Comparison of ENCODE assay signal across 26 cellular contexts in genomic region chr6:113723182-113723581, GRCh38.
DNase-seq lines count a peak whose midpoint lies in the region; ATAC-seq and TF ChIP-seq lines count a peak whose summit lies in the region.
"Had no signal": no experiment of that assay in that cellular context is flagged by ENCODE, and none has a peak within 500 bp of the region (broad histone marks: within the 10 kb centered on the region; RNA-seq: fewer than 3 reads in every experiment).

No MANE protein-coding gene starts in this region.

- no peaks in the 10 kb centered on the region for H3K36me3 Mint-ChIP-seq in stimulated activated naive B cell treated with anti-CD40 and anti-IgM and Interleukin-4, amounts not matched to agents 10 μg/mL and 1 μg/mL and 100 μg/mL, for 72 hours
- H3K36me3 Mint-ChIP-seq: memory B cell had no signal

- intact Hi-C loops in Right ventricle myocardium superior (cut with DNase I) = no loop called here
- intact Hi-C loops in left cardiac atrium (cut with DNase I) = no loop called here

- H3K27me3 Mint-ChIP-seq in stimulated activated naive B cell treated with anti-CD40 and anti-IgM and Interleukin-4, amounts not matched to agents 10 μg/mL and 1 μg/mL and 100 μg/mL, for 72 hours = peaks cover 0 to 12% of the 10 kb centered on the region in 2 donors
- H3K27me3 Mint-ChIP-seq: memory B cell had no signal

- no peak for DNase-seq in Right ventricle myocardium superior
- no peak for DNase-seq in left cardiac atrium
- peak; percentile 26 to 37 for DNase-seq in cardiac fibroblast (ENCODE audit: low read depth in 2 of 2)
- peak; percentile 52 for DNase-seq in iris pigment epithelial cell (ENCODE audit: low read depth)
- DNase-seq in stimulated activated naive B cell treated with anti-CD40 and anti-IgM and Interleukin-4, amounts not matched to agents 10 μg/mL and 1 μg/mL and 100 μg/mL, for 72 hours = no peak
- DNase-seq in RKO (ENCODE audit: low spot score) = no peak
- DNase-seq in SK-N-DZ (ENCODE audit: low spot score) = no peak
- no peak for DNase-seq in ureter (ENCODE audit: low spot score)
- DNase-seq: activated CD4-positive, alpha-beta T cell treated with anti-CD3 and anti-CD28 coated beads, Interleukin-2, amount 50 U/mL, for 4 hours; activated effector memory CD4-positive, alpha-beta T cell treated with Interleukin-2 at 50 U/mL for 16 hours; AML-193; amniotic stem cell; caudate nucleus; DMS79 treated with DMSO at 0.1 percent for 48 hours; H9; NCI-H1048; NCI-H1930; PC-9; psoas muscle; spleen; stimulated activated CD4-positive, alpha-beta T cell treated with anti-CD3 and anti-CD28 coated beads, Interleukin-4, amount 100 ng/mL, for 24 hours; T-helper 2 cell; WERI-Rb-1 had no signal

- no peak overlapping the region for H3K4me3 Mint-ChIP-seq in stimulated activated naive B cell treated with anti-CD40 and anti-IgM and Interleukin-4, amounts not matched to agents 10 μg/mL and 1 μg/mL and 100 μg/mL, for 72 hours
- H3K4me3 Mint-ChIP-seq: H9, memory B cell had no signal

- ATAC-seq in Right ventricle myocardium superior (ENCODE audit: poor library complexity) = peak; percentile 29
- ATAC-seq in left cardiac atrium = no peak
- no peak for ATAC-seq in stimulated activated naive B cell treated with anti-CD40 and anti-IgM and Interleukin-4, amounts not matched to agents 10 μg/mL and 1 μg/mL and 100 μg/mL, for 72 hours (replicated peaks)
- ATAC-seq: psoas muscle had no signal

- no peak overlapping the region for H3K4me3 ChIP-seq in cardiac fibroblast (replicated peaks in 1 of 2; ENCODE audit: low read depth in 2 of 2, low read length in 2 of 2)
- H3K4me3 ChIP-seq: esophagus muscularis mucosa, PC-9, psoas muscle, SK-N-MC, spleen had no signal

- H3K27ac Mint-ChIP-seq in stimulated activated naive B cell treated with anti-CD40 and anti-IgM and Interleukin-4, amounts not matched to agents 10 μg/mL and 1 μg/mL and 100 μg/mL, for 72 hours = peak overlapping the region; percentile 5
- H3K27ac Mint-ChIP-seq: H9, memory B cell had no signal

- TF ChIP-seq CTCF in cardiac fibroblast (IDR thresholded peaks at IDR 0.05; ENCODE audit: low read depth, low read length) = no peak

- H3K9me3 Mint-ChIP-seq in stimulated activated naive B cell treated with anti-CD40 and anti-IgM and Interleukin-4, amounts not matched to agents 10 μg/mL and 1 μg/mL and 100 μg/mL, for 72 hours = no peaks in the 10 kb centered on the region
- H3K9me3 Mint-ChIP-seq: H9, memory B cell had no signal

- H3K4me1 Mint-ChIP-seq in stimulated activated naive B cell treated with anti-CD40 and anti-IgM and Interleukin-4, amounts not matched to agents 10 μg/mL and 1 μg/mL and 100 μg/mL, for 72 hours = peaks cover 7 to 10% of the 10 kb centered on the region in 2 donors

Comparison
In these comparisons a context has a peak if more than half of its experiments do, and no peak if none do; other contexts are left out.
1. DNase-seq: peak in cardiac fibroblast (2 of 2) and iris pigment epithelial cell (single experiment); none in Right ventricle myocardium superior (single experiment), left cardiac atrium (single experiment), stimulated activated naive B cell treated with anti-CD40 and anti-IgM and Interleukin-4, amounts not matched to agents 10 μg/mL and 1 μg/mL and 100 μg/mL, for 72 hours (single experiment), RKO (single experiment), SK-N-DZ (single experiment) and ureter (single experiment).